ENCODE assay signal across 22 cellular contexts in genomic region chr12:58711968-58712367, GRCh38.
DNase-seq lines count a peak whose midpoint lies in the region; ATAC-seq and TF ChIP-seq lines count a peak whose summit lies in the region.
"Had no signal": no experiment of that assay in that cellular context is flagged by ENCODE, and none has a peak within 500 bp of the region (broad histone marks: within the 10 kb centered on the region; RNA-seq: fewer than 3 reads in every experiment).

No MANE protein-coding gene starts in this region.

- peaks cover 2% of the 10 kb centered on the region; the same call in 1 of the 2 replicates for H3K27me3 Mint-ChIP-seq in HFFc6 (ENCODE audit: insufficient read depth)
- H3K27me3 Mint-ChIP-seq: stimulated activated naive CD8-positive, alpha-beta T cell treated with anti-CD3 and anti-CD28 coated beads, Interleukin-15, Interleukin-2, amounts not matched to agents 100 ng/mL and 50 ng/mL, for 24 hours had no signal

- ATAC-seq in GM21528 (IDR thresholded peaks at IDR 0.05; ENCODE audit: low FRiP score, unreplicated experiment) (no peak), GM18517 (IDR thresholded peaks at IDR 0.05; ENCODE audit: unreplicated experiment) (no peak)
- ATAC-seq: A549; CD8-positive, alpha-beta T cell; K562; right cardiac atrium; upper lobe of right lung had no signal

- no peaks in the 10 kb centered on the region for H3K9me3 Mint-ChIP-seq in HFFc6

- H3K4me1 Mint-ChIP-seq in HFFc6 (ENCODE audit: low read depth) = peaks cover 9% of the 10 kb centered on the region
- H3K4me1 Mint-ChIP-seq: mesothelial cell of epicardium, neural progenitor cell had no signal

- TF ChIP-seq CTCF in HFFc6 (IDR thresholded peaks at IDR 0.05) = no peak

- no peak overlapping the region for H3K27ac Mint-ChIP-seq in HFFc6
- H3K27ac Mint-ChIP-seq: CD8-positive, alpha-beta T cell; mesothelial cell of epicardium; neural progenitor cell; stimulated activated naive CD8-positive, alpha-beta T cell treated with anti-CD3 and anti-CD28 coated beads, Interleukin-15, Interleukin-2, amounts not matched to agents 100 ng/mL and 50 ng/mL, for 24 hours had no signal

- no peaks in the 10 kb centered on the region for H3K36me3 Mint-ChIP-seq in HFFc6 (ENCODE audit: low read depth)
- H3K36me3 Mint-ChIP-seq: CD8-positive, alpha-beta T cell; mesothelial cell of epicardium had no signal

- DNase-seq in AG08396 (ENCODE audit: low spot score) (peak; percentile 8), HFFc6 (peak; percentile 24), astrocyte of the hippocampus (ENCODE audit: low read depth, low spot score) (peak; percentile 62), iris pigment epithelial cell (ENCODE audit: low read depth) (peak; percentile 55), NCI-H1694 (lab: John Stamatoyannopoulos, UW) (no peak), NCI-H1105 treated with DMSO at 0.1 percent for 48 hours (lab: John Stamatoyannopoulos, UW) (no peak)
- DNase-seq: activated CD4-positive, alpha-beta T cell treated with anti-CD3 and anti-CD28 coated beads for 4 hours; CD8-positive, alpha-beta T cell; foreskin melanocyte; NCI-H526 treated with DMSO at 0.1 percent for 48 hours; PC-9; right cardiac atrium; stimulated activated CD4-positive, alpha-beta T cell treated with anti-CD3 and anti-CD28 coated beads, Interleukin-1b, Interleukin-23, amount 100 ng/mL, for 48 hours; T1000; upper lobe of right lung had no signal

- no peak overlapping the region for H3K4me3 Mint-ChIP-seq in HFFc6
- H3K4me3 Mint-ChIP-seq: CD8-positive, alpha-beta T cell; mesothelial cell of epicardium; neural progenitor cell; stimulated activated naive CD8-positive, alpha-beta T cell treated with anti-CD3 and anti-CD28 coated beads, Interleukin-15, Interleukin-2, amounts not matched to agents 100 ng/mL and 50 ng/mL, for 24 hours had no signal

Comparison
In these comparisons a context has a peak if more than half of its experiments do, and no peak if none do; other contexts are left out.
1. DNase-seq: peak in AG08396 (single experiment), HFFc6 (single experiment), astrocyte of the hippocampus (single experiment) and iris pigment epithelial cell (single experiment); none in NCI-H1694 (single experiment) and NCI-H1105 treated with DMSO at 0.1 percent for 48 hours (single experiment).